Comparison of ENCODE assay signal across 22 cellular contexts in the genomic region with DNA sequence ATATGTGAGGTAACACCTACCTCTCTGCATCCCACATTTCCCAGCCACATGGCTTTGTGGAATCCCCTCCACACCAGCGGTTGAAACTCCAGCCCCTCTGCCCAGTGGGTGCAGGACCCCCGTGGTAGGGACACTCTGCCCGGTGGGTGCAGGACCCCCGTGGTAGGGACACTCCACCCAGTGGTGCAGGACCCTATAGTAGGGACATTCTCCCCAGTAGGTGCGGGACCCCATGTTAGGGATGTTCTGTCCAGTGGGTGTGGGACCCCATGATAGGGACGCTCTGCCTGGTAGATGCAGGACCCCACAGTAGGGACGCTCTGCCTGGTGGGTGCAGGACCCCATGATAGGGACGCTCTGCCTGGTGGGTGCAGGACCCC. TPM values are rescaled to one million over a fixed set of nuclear protein-coding genes. Genes with fewer than 3 reads are reported as not detected.
"Had no signal": no experiment of that assay in that cellular context is flagged by ENCODE, and none has a peak within 500 bp of the region (broad histone marks: within the 10 kb centered on the region; RNA-seq: fewer than 3 reads in every experiment).

No MANE protein-coding gene starts in this region.

- H3K4me1 Mint-ChIP-seq: brain, neural crest cell had no signal

- H3K27me3 Mint-ChIP-seq: activated CD4-positive, alpha-beta T cell treated with anti-CD3 and anti-CD28 coated beads for 36 hours; activated CD8-positive, alpha-beta T cell treated with anti-CD3 and anti-CD28 coated beads for 36 hours; brain had no signal

- H3K27ac Mint-ChIP-seq: activated CD4-positive, alpha-beta T cell treated with anti-CD3 and anti-CD28 coated beads for 36 hours; activated CD8-positive, alpha-beta T cell treated with anti-CD3 and anti-CD28 coated beads for 36 hours; activated T-helper 1 cell treated with anti-CD3 and anti-CD28 coated beads, Interleukin-12 subunit alpha, Interleukin-12 subunit beta, Interleukin-2, Interleukin-4 antibody, amounts not matched to agents 30 ng/mL and 10 ng/mL and 1 ng/mL, durations not matched to agents 14 hours and 24 hours and 36 hours; brain; T-helper 2 cell treated with Interferon-gamma antibody and Interleukin-4, amounts not matched to agents 5 μg/mL and 100 μg/mL, for 36 hours had no signal

- H3K4me3 Mint-ChIP-seq: activated CD4-positive, alpha-beta T cell treated with anti-CD3 and anti-CD28 coated beads for 36 hours; activated CD8-positive, alpha-beta T cell treated with anti-CD3 and anti-CD28 coated beads for 36 hours; activated T-helper 1 cell treated with anti-CD3 and anti-CD28 coated beads, Interleukin-12 subunit alpha, Interleukin-12 subunit beta, Interleukin-2, Interleukin-4 antibody, amounts not matched to agents 30 ng/mL and 10 ng/mL and 1 ng/mL, durations not matched to agents 14 hours and 24 hours and 36 hours; brain; neural crest cell; T-helper 2 cell treated with Interferon-gamma antibody and Interleukin-4, amounts not matched to agents 5 μg/mL and 100 μg/mL, for 36 hours had no signal

- ATAC-seq: activated CD4-positive, alpha-beta T cell treated with anti-CD3 and anti-CD28 coated beads for 36 hours; activated CD8-positive, alpha-beta T cell treated with anti-CD3 and anti-CD28 coated beads for 36 hours; left lung had no signal

- H3K9me3 Mint-ChIP-seq: activated CD8-positive, alpha-beta T cell treated with anti-CD3 and anti-CD28 coated beads for 36 hours; activated T-helper 1 cell treated with anti-CD3 and anti-CD28 coated beads, Interleukin-12 subunit alpha, Interleukin-12 subunit beta, Interleukin-2, Interleukin-4 antibody, amounts not matched to agents 30 ng/mL and 10 ng/mL and 1 ng/mL, durations not matched to agents 14 hours and 24 hours and 36 hours; T-helper 2 cell treated with Interferon-gamma antibody and Interleukin-4, amounts not matched to agents 5 μg/mL and 100 μg/mL, for 36 hours had no signal

- DNase-seq: activated CD4-positive, alpha-beta T cell treated with anti-CD3 and anti-CD28 coated beads for 36 hours; activated CD8-positive, alpha-beta T cell treated with anti-CD3 and anti-CD28 coated beads for 36 hours; activated naive CD4-positive, alpha-beta T cell; central memory CD4-positive, alpha-beta T cell; colonic mucosa; erythroblast; foreskin melanocyte; left lung; mammary epithelial cell; stimulated activated CD4-positive, alpha-beta T cell treated with anti-CD3 and anti-CD28 coated beads, Interleukin-15, amount 100 ng/mL, for 24 hours; stimulated activated CD4-positive, alpha-beta T cell treated with anti-CD3 and anti-CD28 coated beads, Interleukin-2, amount 100 ng/mL, for 48 hours; thyroid gland had no signal

RNA-seq across cellular contexts. Expression of gene OTOS, which starts 15.8 kb away (rescaled TPM):
- total RNA-seq: activated CD4-positive, alpha-beta T cell treated with anti-CD3 and anti-CD28 coated beads for 36 hours; activated CD8-positive, alpha-beta T cell treated with anti-CD3 and anti-CD28 coated beads for 36 hours; activated T-helper 1 cell treated with anti-CD3 and anti-CD28 coated beads, Interleukin-12 subunit alpha, Interleukin-12 subunit beta, Interleukin-2, Interleukin-4 antibody, amounts not matched to agents 30 ng/mL and 10 ng/mL and 1 ng/mL, durations not matched to agents 14 hours and 24 hours and 36 hours; colonic mucosa; left lung; mammary epithelial cell; myocyte; neural crest cell; osteoblast; prostate gland; right atrium auricular region; SK-MEL-5; urinary bladder had no signal
